ENCODE assay signal across 27 cellular contexts in the genomic region with DNA sequence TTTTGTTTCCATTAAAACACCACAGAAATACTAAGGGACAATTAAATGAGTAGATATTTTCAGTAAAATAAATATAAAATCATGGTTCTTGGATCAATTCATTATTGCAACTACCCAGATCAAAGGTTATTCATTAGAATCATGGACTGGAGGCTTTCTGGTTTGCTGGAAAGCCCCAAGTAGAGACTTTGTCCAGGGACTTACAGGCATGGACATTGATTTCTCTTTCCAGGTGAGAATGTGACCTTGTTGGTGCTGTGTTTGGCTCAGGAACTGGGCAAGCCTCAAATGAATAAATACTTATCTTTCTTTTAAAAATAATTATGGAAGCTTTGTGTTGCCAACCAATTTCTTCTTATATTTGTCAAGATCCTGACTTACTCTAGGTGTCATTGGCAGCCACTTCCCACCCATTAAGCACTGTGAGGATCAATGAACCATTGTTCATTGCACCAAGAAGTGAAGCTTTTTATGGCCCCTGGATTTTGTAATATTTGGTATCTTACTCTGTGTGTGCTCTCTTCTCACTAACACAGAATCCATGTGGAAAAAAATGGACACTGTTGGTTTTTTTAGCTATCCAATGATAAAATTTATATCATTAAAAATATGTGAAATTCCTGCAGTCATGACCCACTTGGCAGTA.
"Had no signal": no experiment of that assay in that cellular context is flagged by ENCODE, and none has a peak within 500 bp of the region (broad histone marks: within the 10 kb centered on the region; RNA-seq: fewer than 3 reads in every experiment).

No MANE protein-coding gene starts in this region.

- H3K9me3 ChIP-seq: neutrophil, pancreas, prostate gland, thoracic aorta, thyroid gland, upper lobe of right lung, uterus had no signal

- H3K4me3 ChIP-seq: pancreas, prostate gland, skin epidermis, stomach, thoracic aorta, thyroid gland, tibial nerve, upper lobe of right lung, uterus had no signal

- ATAC-seq: naive thymus-derived CD8-positive, alpha-beta T cell; natural killer cell treated with Interleukin-12 subunit alpha and Interleukin-12 subunit beta and Interleukin-15 and Interleukin-18, amount 100 ng/mL, for 72 hours; right cardiac atrium; sciatic nerve; stimulated activated effector memory CD8-positive, alpha-beta T cell treated with anti-CD3 and anti-CD28 coated beads, Interleukin-12 subunit alpha, Interleukin-12 subunit beta, amount 100 ng/mL, for 72 hours; stimulated activated naive B cell treated with anti-CD40 and anti-IgM and Interleukin-4, amounts not matched to agents 10 μg/mL and 1 μg/mL and 100 μg/mL, for 72 hours; upper lobe of right lung had no signal

- H3K4me3 Mint-ChIP-seq: naive B cell; naive thymus-derived CD8-positive, alpha-beta T cell; natural killer cell treated with Interleukin-12 subunit alpha and Interleukin-12 subunit beta and Interleukin-15 and Interleukin-18, amount 100 ng/mL, for 72 hours; nephron progenitor cell; neural crest cell; stimulated activated effector memory CD8-positive, alpha-beta T cell treated with anti-CD3 and anti-CD28 coated beads, Interleukin-12 subunit alpha, Interleukin-12 subunit beta, amount 100 ng/mL, for 72 hours; stimulated activated naive B cell treated with anti-CD40 and anti-IgM and Interleukin-4, amounts not matched to agents 10 μg/mL and 1 μg/mL and 100 μg/mL, for 72 hours; stimulated activated naive CD8-positive, alpha-beta T cell treated with anti-CD3 and anti-CD28 coated beads, Interleukin-15, Interleukin-2, amounts not matched to agents 100 ng/mL and 50 ng/mL, for 24 hours had no signal

- H3K27ac ChIP-seq: neutrophil, pancreas, prostate gland, skin epidermis, stomach, thoracic aorta, thyroid gland, tibial nerve, upper lobe of right lung, uterus had no signal

- H3K36me3 ChIP-seq: neutrophil, pancreas, prostate gland, stomach, thoracic aorta, thyroid gland, tibial nerve, upper lobe of right lung, uterus had no signal

- H3K27me3 ChIP-seq: neutrophil, pancreas, stomach, thyroid gland, tibial nerve, upper lobe of right lung, uterus had no signal

- H3K4me1 ChIP-seq: pancreas, prostate gland, stomach, thyroid gland, tibial nerve, upper lobe of right lung, uterus had no signal

- H3K36me3 Mint-ChIP-seq: naive thymus-derived CD8-positive, alpha-beta T cell; stimulated activated effector memory CD8-positive, alpha-beta T cell treated with anti-CD3 and anti-CD28 coated beads, Interleukin-12 subunit alpha, Interleukin-12 subunit beta, amount 100 ng/mL, for 72 hours; stimulated activated naive B cell treated with anti-CD40 and anti-IgM and Interleukin-4, amounts not matched to agents 10 μg/mL and 1 μg/mL and 100 μg/mL, for 72 hours had no signal

- H3K4me1 Mint-ChIP-seq: naive B cell; naive thymus-derived CD8-positive, alpha-beta T cell; nephron progenitor cell; neural crest cell; stimulated activated effector memory CD8-positive, alpha-beta T cell treated with anti-CD3 and anti-CD28 coated beads, Interleukin-12 subunit alpha, Interleukin-12 subunit beta, amount 100 ng/mL, for 72 hours; stimulated activated naive B cell treated with anti-CD40 and anti-IgM and Interleukin-4, amounts not matched to agents 10 μg/mL and 1 μg/mL and 100 μg/mL, for 72 hours had no signal

- DNase-seq: naive B cell; naive thymus-derived CD8-positive, alpha-beta T cell; nephron progenitor cell; nucleus accumbens; pancreas; right cardiac atrium; stimulated activated CD4-positive, alpha-beta T cell treated with anti-CD3 and anti-CD28 coated beads, Interleukin-15, amount 100 ng/mL, for 24 hours; stimulated activated CD4-positive, alpha-beta T cell treated with anti-CD3 and anti-CD28 coated beads, Interleukin-2, amount 100 ng/mL, for 24 hours; stimulated activated CD4-positive, alpha-beta T cell treated with anti-CD3 and anti-CD28 coated beads, Interleukin-2, amount 100 ng/mL, for 48 hours; stimulated activated CD4-positive, alpha-beta T cell treated with anti-CD3 and anti-CD28 coated beads, Interleukin-4, amount 100 ng/mL, for 24 hours; stimulated activated naive B cell treated with anti-CD40 and anti-IgM and Interleukin-4, amounts not matched to agents 10 μg/mL and 1 μg/mL and 100 μg/mL, for 72 hours; stimulated activated naive CD4-positive, alpha-beta T cell treated with Interleukin-2 at 50 U/mL for 16 hours; stomach; thyroid gland; trophoblast cell; upper lobe of right lung; uterus had no signal

- H3K27ac Mint-ChIP-seq: naive B cell; naive thymus-derived CD8-positive, alpha-beta T cell; natural killer cell treated with Interleukin-12 subunit alpha and Interleukin-12 subunit beta and Interleukin-15 and Interleukin-18, amount 100 ng/mL, for 72 hours; nephron progenitor cell; stimulated activated effector memory CD8-positive, alpha-beta T cell treated with anti-CD3 and anti-CD28 coated beads, Interleukin-12 subunit alpha, Interleukin-12 subunit beta, amount 100 ng/mL, for 72 hours; stimulated activated naive B cell treated with anti-CD40 and anti-IgM and Interleukin-4, amounts not matched to agents 10 μg/mL and 1 μg/mL and 100 μg/mL, for 72 hours; stimulated activated naive CD8-positive, alpha-beta T cell treated with anti-CD3 and anti-CD28 coated beads, Interleukin-15, Interleukin-2, amounts not matched to agents 100 ng/mL and 50 ng/mL, for 24 hours had no signal

- H3K27me3 Mint-ChIP-seq: naive B cell; naive thymus-derived CD8-positive, alpha-beta T cell; natural killer cell treated with Interleukin-12 subunit alpha and Interleukin-12 subunit beta and Interleukin-15 and Interleukin-18, amount 100 ng/mL, for 72 hours; stimulated activated naive B cell treated with anti-CD40 and anti-IgM and Interleukin-4, amounts not matched to agents 10 μg/mL and 1 μg/mL and 100 μg/mL, for 72 hours; stimulated activated naive CD8-positive, alpha-beta T cell treated with anti-CD3 and anti-CD28 coated beads, Interleukin-15, Interleukin-2, amounts not matched to agents 100 ng/mL and 50 ng/mL, for 24 hours had no signal
